Comparison of ENCODE assay signal across 11 cellular contexts in the genomic region with DNA sequence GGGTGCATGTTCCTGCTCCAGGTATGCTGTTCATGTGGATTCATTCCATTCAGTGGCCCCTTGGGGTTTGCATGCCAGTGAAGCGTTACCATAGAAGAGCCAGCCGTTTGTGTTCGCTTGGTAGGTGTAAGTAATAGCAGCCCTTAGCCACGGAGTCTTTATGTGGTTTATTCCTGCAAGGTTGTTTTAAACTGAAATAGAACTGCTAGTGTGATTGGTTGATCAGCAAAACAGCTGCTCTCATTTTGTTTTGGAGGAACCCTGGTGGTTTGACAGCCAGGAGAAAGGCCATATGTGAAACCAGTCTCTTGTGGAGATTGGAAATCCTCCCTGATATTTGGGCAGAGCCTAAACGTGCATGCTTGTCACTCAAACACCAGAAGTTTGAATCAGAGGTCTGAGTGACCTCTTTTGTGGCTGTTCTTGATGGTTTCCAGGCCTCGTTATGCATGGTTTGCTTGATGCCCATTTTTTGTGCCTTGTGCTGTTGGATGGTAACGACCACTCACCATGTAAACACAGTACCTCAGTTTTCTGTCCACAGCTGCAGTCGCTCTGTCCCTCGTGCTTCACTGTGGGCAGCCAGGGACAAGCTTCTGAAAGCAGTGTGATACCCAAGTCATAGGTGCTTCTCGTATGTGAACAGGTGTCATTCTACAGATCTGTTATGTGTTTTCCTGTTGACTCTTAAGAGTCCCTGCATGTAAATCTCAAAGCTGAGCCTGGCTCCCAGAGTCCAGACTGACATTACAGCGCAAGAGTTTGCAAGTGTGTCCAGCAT. TPM values are rescaled to one million over a fixed set of nuclear protein-coding genes. Genes with fewer than 3 reads are reported as not detected.
DNase-seq lines count a peak whose midpoint lies in the region; TF ChIP-seq lines count a peak whose summit lies in the region.
"Had no signal": no experiment of that assay in that cellular context is flagged by ENCODE, and none has a peak within 500 bp of the region (broad histone marks: within the 10 kb centered on the region; RNA-seq: fewer than 3 reads in every experiment).

No MANE protein-coding gene starts in this region.

- peaks cover 39% of the 10 kb centered on the region for H3K36me3 ChIP-seq in endodermal cell (ENCODE audit: control insufficient read depth, insufficient read depth, low read length)

- H3K4me3 ChIP-seq in endodermal cell (ENCODE audit: low read length) = no peak overlapping the region
- H3K4me3 ChIP-seq: skin epidermis, suprapubic skin had no signal

- H3K27ac Mint-ChIP-seq in endodermal cell = peak overlapping the region; percentile 66

- 91 to 92% methylated on average over 10 to 11 of the region's 11 CpGs for WGBS in endodermal cell (ENCODE audit: insufficient coverage in 1 of 2, insufficient read length in 1 of 2), 2 experiments

- H3K4me1 Mint-ChIP-seq in endodermal cell = peaks cover 6% of the 10 kb centered on the region

- no peak overlapping the region for H3K9ac ChIP-seq in endodermal cell (ENCODE audit: extremely low read depth, low read length, poor library complexity, severe bottlenecking)

- H3K36me3 Mint-ChIP-seq in endodermal cell (ENCODE audit: low read depth) = peaks cover 35% of the 10 kb centered on the region

- TF ChIP-seq CTCF in endodermal cell (conservative IDR thresholded peaks at IDR 0.05) = no peak

- no peaks in the 10 kb centered on the region for H3K27me3 ChIP-seq in endodermal cell (ENCODE audit: control insufficient read depth, insufficient read depth, low read length, poor library complexity, severe bottlenecking)
- H3K27me3 ChIP-seq: suprapubic skin had no signal

- no peak overlapping the region for H3K27ac ChIP-seq in endodermal cell (ENCODE audit: low read depth, low read length)
- H3K27ac ChIP-seq: skin epidermis, suprapubic skin had no signal

- no peaks in the 10 kb centered on the region for H3K9me3 ChIP-seq in endodermal cell (ENCODE audit: control insufficient read depth, low read length)
- H3K9me3 ChIP-seq: suprapubic skin had no signal

- H3K9me3 Mint-ChIP-seq in endodermal cell = no peaks in the 10 kb centered on the region

- H3K4me1 ChIP-seq in endodermal cell (ENCODE audit: control insufficient read depth, insufficient read depth, low read length) = no peaks in the 10 kb centered on the region
- H3K4me1 ChIP-seq: suprapubic skin had no signal

- peak; percentile 3 for DNase-seq in stimulated activated CD4-positive, alpha-beta T cell treated with anti-CD3 and anti-CD28 coated beads, Interleukin-1b, Interleukin-23, amount 100 ng/mL, for 48 hours
- DNase-seq in stimulated activated CD4-positive, alpha-beta T cell treated with anti-CD3 and anti-CD28 coated beads, Interleukin-4, amount 100 ng/mL, for 4 hours = no peak
- DNase-seq in NCI-H345 (lab: John Stamatoyannopoulos, UW) (peak; percentile 60), endodermal cell (no peak), stromal cell of bone marrow (ENCODE audit: low read depth) (peak; percentile 31), NCI-H1694 (lab: John Stamatoyannopoulos, UW) (no peak), activated gamma-delta T cell treated with Interleukin-2 at 50 U/mL for 16 hours (no peak)
- DNase-seq in activated CD4-positive, alpha-beta T cell treated with anti-CD3 and anti-CD28 coated beads, Interleukin-2, amount 50 U/mL, for 1 hour = no peak
- DNase-seq: DMS 273 treated with DMSO at 0.1 percent for 48 hours had no signal

- H3K4me3 Mint-ChIP-seq in endodermal cell = no peak overlapping the region

- H3K27me3 Mint-ChIP-seq in endodermal cell (ENCODE audit: insufficient read depth) = no peaks in the 10 kb centered on the region

RNA-seq across cellular contexts. Expression of gene NXNL2, which starts 58.3 kb away (rescaled TPM):
- total RNA-seq in endodermal cell = not detected
- not detected for polyA plus RNA-seq in endodermal cell (2013, experiment 1 of 2)
- not detected for polyA plus RNA-seq in endodermal cell (2013, experiment 2 of 2)

Comparison
In these comparisons a context has a peak if more than half of its experiments do, and no peak if none do; other contexts are left out.
1. DNase-seq: peak in stimulated activated CD4-positive, alpha-beta T cell treated with anti-CD3 and anti-CD28 coated beads, Interleukin-1b, Interleukin-23, amount 100 ng/mL, for 48 hours (single experiment), NCI-H345 (single experiment) and stromal cell of bone marrow (single experiment); none in stimulated activated CD4-positive, alpha-beta T cell treated with anti-CD3 and anti-CD28 coated beads, Interleukin-4, amount 100 ng/mL, for 4 hours (0 of 2), endodermal cell (single experiment), NCI-H1694 (single experiment), activated gamma-delta T cell treated with Interleukin-2 at 50 U/mL for 16 hours (single experiment) and activated CD4-positive, alpha-beta T cell treated with anti-CD3 and anti-CD28 coated beads, Interleukin-2, amount 50 U/mL, for 1 hour (single experiment).